In the genomic region with DNA sequence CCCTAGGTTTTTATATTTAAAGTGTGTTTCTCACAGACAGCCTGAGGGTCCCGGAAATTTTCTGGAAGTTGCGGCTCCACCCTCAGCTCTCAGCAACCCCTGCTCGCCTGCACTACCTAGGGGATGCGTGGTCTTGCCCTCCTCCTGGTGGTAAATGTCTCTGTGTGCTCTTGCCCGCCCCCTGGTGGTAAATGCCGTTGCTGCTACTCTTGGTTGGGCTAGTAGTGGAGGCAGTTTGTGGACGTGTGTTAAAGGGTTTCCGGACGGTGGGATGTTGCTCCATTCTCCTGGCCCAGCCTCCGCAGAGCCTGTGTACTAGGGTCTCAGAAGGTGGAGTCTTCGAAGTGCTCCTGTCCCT, we compare ENCODE assay signal across 8 cellular contexts. TPM values are rescaled to one million over a fixed set of nuclear protein-coding genes. Genes with fewer than 3 reads are reported as not detected.
DNase-seq lines count a peak whose midpoint lies in the region; ATAC-seq and TF ChIP-seq lines count a peak whose summit lies in the region.

No MANE protein-coding gene starts in this region.

- H3K36me3 ChIP-seq in OCI-LY7 (ENCODE audit: insufficient read depth, low read length) = no peaks in the 10 kb centered on the region

- CTCF ChIA-PET in OCI-LY7 (lab: Charles Lee; ENCODE audit: unreplicated experiment) = no interaction called here

- no peak for TF ChIP-seq POLR2A in erythroblast (IDR thresholded peaks at IDR 0.05; ENCODE audit: low read length)

- POLR2A ChIA-PET in OCI-LY7 (lab: Charles Lee) = interaction anchor here (0.7 kb wide), 2 partner anchors 154 to 237 kb away, joined by 4 to 5 read pairs; no protein-coding TSS in a partner anchor

- peak overlapping the region; percentile 50 for H3K4me3 ChIP-seq in OCI-LY7 (ENCODE audit: low read depth, low read length, poor library complexity, severe bottlenecking)

- peak overlapping the region; percentile 70 for H3K27ac Mint-ChIP-seq in stimulated activated effector memory CD8-positive, alpha-beta T cell treated with anti-CD3 and anti-CD28 coated beads, Interleukin-12 subunit alpha, Interleukin-12 subunit beta, amount 100 ng/mL, for 72 hours

- peaks cover 25% of the 10 kb centered on the region for H3K4me1 Mint-ChIP-seq in stimulated activated effector memory CD8-positive, alpha-beta T cell treated with anti-CD3 and anti-CD28 coated beads, Interleukin-12 subunit alpha, Interleukin-12 subunit beta, amount 100 ng/mL, for 72 hours

- TF ChIP-seq CTCF in OCI-LY7 (conservative IDR thresholded peaks at IDR 0.05; ENCODE audit: low read length) = peak; percentile 95

- H3K9me2 ChIP-seq in OCI-LY7 (ENCODE audit: insufficient read depth, low read length) = no peaks in the 10 kb centered on the region

- DNase-seq in NK-92 treated with Interleukin-12 subunit alpha and Interleukin-12 subunit beta, amount 100 ng/mL, for 24 hours (lab: John Stamatoyannopoulos, UW) = peak; percentile 67
- no peak for DNase-seq in NK-92 (lab: John Stamatoyannopoulos, UW; ENCODE audit: unreplicated experiment)
- DNase-seq in HT1080 (ENCODE audit: low read depth) = peak; percentile 77
- peak; percentile 83 for DNase-seq in OCI-LY7 (ENCODE audit: low spot score)
- peak; percentile 98 for DNase-seq in activated CD8-positive, alpha-beta memory T cell treated with anti-CD3 and anti-CD28 coated beads, Interleukin-2, amount 50 U/mL, for 48 hours
- DNase-seq in erythroblast (lab: John Stamatoyannopoulos, UW) = peak; percentile 67 to 82
- peak; percentile 86 for DNase-seq in myocyte (ENCODE audit: low read depth)
- peak; percentile 85 to 95 for DNase-seq in stimulated activated effector memory CD8-positive, alpha-beta T cell treated with anti-CD3 and anti-CD28 coated beads, Interleukin-12 subunit alpha, Interleukin-12 subunit beta, amount 100 ng/mL, for 72 hours (ENCODE audit: low spot score in 2 of 2)

- no TSS peak for BruUV-seq in OCI-LY7 (replicated peaks; lab: Mats Ljungman, UMichigan)

- H4K20me1 ChIP-seq in OCI-LY7 (ENCODE audit: insufficient read depth, low read length) = no peaks in the 10 kb centered on the region

- H3K79me2 ChIP-seq in OCI-LY7 (ENCODE audit: insufficient read depth, low read depth, low read length) = no peaks in the 10 kb centered on the region

- H3K4me1 ChIP-seq in OCI-LY7 (ENCODE audit: insufficient read depth, low read length, poor library complexity, severe bottlenecking) = peaks cover 24% of the 10 kb centered on the region

- peak overlapping the region; percentile 77 for H3K4me3 Mint-ChIP-seq in stimulated activated effector memory CD8-positive, alpha-beta T cell treated with anti-CD3 and anti-CD28 coated beads, Interleukin-12 subunit alpha, Interleukin-12 subunit beta, amount 100 ng/mL, for 72 hours

- H2AFZ ChIP-seq in OCI-LY7 (ENCODE audit: low read length) = peak overlapping the region; percentile 97

- no peaks in the 10 kb centered on the region for H3K9me3 ChIP-seq in OCI-LY7 (ENCODE audit: low read length)

- peak overlapping the region; percentile 77 for H3K4me2 ChIP-seq in OCI-LY7 (ENCODE audit: low read length)

- H3K36me3 Mint-ChIP-seq in stimulated activated effector memory CD8-positive, alpha-beta T cell treated with anti-CD3 and anti-CD28 coated beads, Interleukin-12 subunit alpha, Interleukin-12 subunit beta, amount 100 ng/mL, for 72 hours = no peaks in the 10 kb centered on the region

- H3K27ac ChIP-seq in OCI-LY7 (ENCODE audit: low read depth, low read length, poor library complexity, severe bottlenecking) = peak overlapping the region; percentile 16

- peak; percentile 89 for ATAC-seq in stimulated activated effector memory CD8-positive, alpha-beta T cell treated with anti-CD3 and anti-CD28 coated beads, Interleukin-12 subunit alpha, Interleukin-12 subunit beta, amount 100 ng/mL, for 72 hours

- H3K9me3 Mint-ChIP-seq in stimulated activated effector memory CD8-positive, alpha-beta T cell treated with anti-CD3 and anti-CD28 coated beads, Interleukin-12 subunit alpha, Interleukin-12 subunit beta, amount 100 ng/mL, for 72 hours = no peaks in the 10 kb centered on the region

- intact Hi-C loops in OCI-LY7 (cut with micrococcal nuclease; ENCODE audit: unreplicated experiment) = loop anchor here (1.0 kb wide), 1 partner anchor 13 kb away; no protein-coding TSS in a partner anchor

RNA-seq across cellular contexts. Expression of a gene that starts 27.4 kb away (rescaled TPM):
- total RNA-seq in HT1080 (2014; rRNA removed; shearing (Covaris generic)) = 27.5 and 28.3 TPM in 2 replicates
- polyA plus RNA-seq in HT1080 (2015; cell fraction: cytosol; rRNA removed) = 8.8 and 13.8 TPM in 2 replicates
- polyA plus RNA-seq in HT1080 (2015; cell fraction: nucleus; rRNA removed) = 15.5 and 15.9 TPM in 2 replicates
- total RNA-seq in OCI-LY7 (2014; rRNA removed; shearing (Covaris generic)) = 5.7 and 8.0 TPM in 2 replicates
- total RNA-seq in OCI-LY7 (2022) (8.9 and 10.0 TPM in 2 replicates), myocyte (32.2 and 35.1 TPM in 2 replicates)
- 52.1 TPM for polyA plus RNA-seq in myocyte (2012)

RNA-seq across cellular contexts. Expression of a gene that starts 29.8 kb away (rescaled TPM):
- 31.9 and 39.2 TPM in 2 replicates for total RNA-seq in HT1080 (2014; rRNA removed; shearing (Covaris generic))
- 42.1 and 51.0 TPM in 2 replicates for polyA plus RNA-seq in HT1080 (2015; cell fraction: cytosol; rRNA removed)
- 58.6 and 76.8 TPM in 2 replicates for polyA plus RNA-seq in HT1080 (2015; cell fraction: nucleus; rRNA removed)
- total RNA-seq in OCI-LY7 (2014; rRNA removed; shearing (Covaris generic)) = 9.6 and 16.9 TPM in 2 replicates
- total RNA-seq in OCI-LY7 (2022) = 26.1 and 28.1 TPM in 2 replicates
- 33.8 and 43.0 TPM in 2 replicates for total RNA-seq in myocyte
- 72.6 TPM for polyA plus RNA-seq in myocyte (2012)

RNA-seq across cellular contexts. Expression of a gene that starts 38.5 kb away (rescaled TPM):
- total RNA-seq in HT1080 (2014; rRNA removed; shearing (Covaris generic)) = 51.8 and 67.5 TPM in 2 replicates
- polyA plus RNA-seq in HT1080 (2015; cell fraction: cytosol; rRNA removed) = 51.4 and 57.1 TPM in 2 replicates
- polyA plus RNA-seq in HT1080 (2015; cell fraction: nucleus; rRNA removed) = 50.3 and 62.8 TPM in 2 replicates
- total RNA-seq in OCI-LY7 (2014; rRNA removed; shearing (Covaris generic)) = not detected in 2 replicates
- total RNA-seq in OCI-LY7 (2022) (not detected in 2 replicates), myocyte (129 and 136 TPM in 2 replicates)
- polyA plus RNA-seq in myocyte (2012) = 758 TPM

Comparison
In these comparisons a context has a peak if more than half of its experiments do, and no peak if none do; other contexts are left out.
1. RNA of a gene that starts 38.5 kb away (total RNA-seq): 129 to 136 TPM in myocyte and 51.8 to 67.5 TPM in HT1080; not detected in OCI-LY7; every median in the first group is over 10 times any median in the second.